Comparison of ENCODE assay signal across 7 cellular contexts in genomic region chr16:2520784-2521577, GRCh38. TPM values are rescaled to one million over a fixed set of nuclear protein-coding genes. Genes with fewer than 3 reads are reported as not detected.
DNase-seq lines count a peak whose midpoint lies in the region; ATAC-seq, FAIRE-seq and TF ChIP-seq lines count a peak whose summit lies in the region.

No MANE protein-coding gene starts in this region.

- peak overlapping the region; percentile 94 for H3K4me2 ChIP-seq in OCI-LY3 (ENCODE audit: low read length)

- no peaks in the 10 kb centered on the region for H3K27me3 Mint-ChIP-seq in activated naive CD4-positive, alpha-beta T cell treated with anti-CD3 and anti-CD28 coated beads, Interleukin-2, amount 10 ng/mL, durations not matched to agents 7 days and 5 days

- peaks cover 40% of the 10 kb centered on the region for H4K20me1 ChIP-seq in OCI-LY3 (ENCODE audit: insufficient read depth, low read length)

- peak; percentile 78 for DNase-seq in activated naive CD4-positive, alpha-beta T cell treated with anti-CD3 and anti-CD28 coated beads, Interleukin-2, amount 10 ng/mL, durations not matched to agents 7 days and 5 days
- DNase-seq in right atrium auricular region (ENCODE audit: low spot score) = no peak
- peak; percentile 72 for DNase-seq in sciatic nerve (ENCODE audit: low spot score)
- no peak for DNase-seq in OCI-M2 (lab: John Stamatoyannopoulos, UW; ENCODE audit: unreplicated experiment)
- no peak for DNase-seq in HTR-8/SVneo (ENCODE audit: insufficient read length, low spot score)

- TF ChIP-seq CTCF in OCI-LY3 (IDR thresholded peaks at IDR 0.05; ENCODE audit: low read depth, low read length) (no peak), right atrium auricular region (IDR thresholded peaks at IDR 0.05) (no peak)

- H3K27me3 ChIP-seq in OCI-LY3 (ENCODE audit: low read depth, low read length) = no peaks in the 10 kb centered on the region
- H3K27me3 ChIP-seq in right atrium auricular region = no peaks in the 10 kb centered on the region

- peaks cover 35% of the 10 kb centered on the region for H3K36me3 Mint-ChIP-seq in activated naive CD4-positive, alpha-beta T cell treated with anti-CD3 and anti-CD28 coated beads, Interleukin-2, amount 10 ng/mL, durations not matched to agents 7 days and 5 days

- peaks cover 15% of the 10 kb centered on the region for H3K36me3 ChIP-seq in OCI-LY3 (replicated peaks; ENCODE audit: low read depth, low read length)
- peaks cover 19% of the 10 kb centered on the region for H3K36me3 ChIP-seq in right atrium auricular region

- FAIRE-seq in HTR-8/SVneo (lab: Jason Lieb, UNC) = no peak

- intact Hi-C loops in sciatic nerve (cut with DNase I) = no loop called here

- peaks cover 22% of the 10 kb centered on the region for H3K4me1 ChIP-seq in OCI-LY3 (ENCODE audit: low read length)
- peaks cover 0 to 50% of the 10 kb centered on the region in 2 donors for H3K4me1 ChIP-seq in right atrium auricular region

- H3K79me2 ChIP-seq in OCI-LY3 (ENCODE audit: low read length) = peaks cover 48% of the 10 kb centered on the region

- H3K4me3 Mint-ChIP-seq in activated naive CD4-positive, alpha-beta T cell treated with anti-CD3 and anti-CD28 coated beads, Interleukin-2, amount 10 ng/mL, durations not matched to agents 7 days and 5 days = peak overlapping the region; percentile 88

- H3K9ac ChIP-seq in OCI-LY3 (ENCODE audit: low read length) = peak overlapping the region; percentile 62

- H3K9me3 ChIP-seq in OCI-LY3 (ENCODE audit: insufficient read depth, low read length) = no peaks in the 10 kb centered on the region
- H3K9me3 ChIP-seq in right atrium auricular region = no peaks in the 10 kb centered on the region

- peaks cover 46% of the 10 kb centered on the region for H3K4me1 Mint-ChIP-seq in activated naive CD4-positive, alpha-beta T cell treated with anti-CD3 and anti-CD28 coated beads, Interleukin-2, amount 10 ng/mL, durations not matched to agents 7 days and 5 days

- H3K27ac ChIP-seq in OCI-LY3 (ENCODE audit: low read length) (no peak overlapping the region), right atrium auricular region (peak overlapping the region; percentile 83 to 98)

- H3K4me3 ChIP-seq in OCI-LY3 (ENCODE audit: low read length) = peak overlapping the region; percentile 95
- H3K4me3 ChIP-seq in right atrium auricular region = peak overlapping the region; percentile 70 to 71

- ATAC-seq in GM19468 (IDR thresholded peaks at IDR 0.05; ENCODE audit: extremely low read depth, unreplicated experiment) = peak; percentile 36
- ATAC-seq in sciatic nerve = peak; percentile 3

- peak overlapping the region; percentile 97 for H3K27ac Mint-ChIP-seq in activated naive CD4-positive, alpha-beta T cell treated with anti-CD3 and anti-CD28 coated beads, Interleukin-2, amount 10 ng/mL, durations not matched to agents 7 days and 5 days

- CTCF ChIA-PET in activated naive CD4-positive, alpha-beta T cell treated with anti-CD3 and anti-CD28 coated beads, Interleukin-2, amount 10 ng/mL, durations not matched to agents 7 days and 5 days (lab: Charles Lee) = interaction anchor here (1.6 kb wide), 1 partner anchor 11 kb away, joined by 7 read pairs; the partner anchor contains the start of gene CEMP1

- H3K9me3 Mint-ChIP-seq in activated naive CD4-positive, alpha-beta T cell treated with anti-CD3 and anti-CD28 coated beads, Interleukin-2, amount 10 ng/mL, durations not matched to agents 7 days and 5 days = no peaks in the 10 kb centered on the region

- no peak overlapping the region for H2AFZ ChIP-seq in OCI-LY3 (ENCODE audit: low read depth, low read length)

RNA-seq across cellular contexts. Expression of gene AMDHD2, which starts 0.8 kb away (rescaled TPM):
- total RNA-seq in right atrium auricular region (10 to 100 TPM; 10.6 to 12.6 TPM), sciatic nerve (38.5 TPM)

RNA-seq across cellular contexts. Expression of gene ATP6V0C, which starts 7.2 kb away (rescaled TPM):
- total RNA-seq in right atrium auricular region = 100 to 1,000 TPM in 1 of 2 donors, 10 to 100 TPM in 1; 63.7 to 107 TPM
- total RNA-seq in sciatic nerve = 134 TPM

RNA-seq across cellular contexts. Expression of gene CEMP1, which starts 10.2 kb away (rescaled TPM):
- total RNA-seq in right atrium auricular region = 1 to 10 TPM in 1 of 2 donors, not detected in 1; 1.5 TPM
- not detected for total RNA-seq in sciatic nerve

RNA-seq across cellular contexts. Expression of gene PDPK1, which starts 16.8 kb away (rescaled TPM):
- total RNA-seq in right atrium auricular region = 10 to 100 TPM; 25.0 to 29.5 TPM
- 46.3 TPM for total RNA-seq in sciatic nerve

RNA-seq across cellular contexts. Expression of gene TBC1D24, which starts 46.1 kb away (rescaled TPM):
- total RNA-seq in right atrium auricular region (10 to 100 TPM in 1 of 2 donors, 1 to 10 TPM in 1; 9.6 to 10.5 TPM), sciatic nerve (15.4 TPM)

Comparison
In these comparisons a context has a peak if more than half of its experiments do, and no peak if none do; other contexts are left out.
1. DNase-seq: peak in activated naive CD4-positive, alpha-beta T cell treated with anti-CD3 and anti-CD28 coated beads, Interleukin-2, amount 10 ng/mL, durations not matched to agents 7 days and 5 days (single experiment) and sciatic nerve (single experiment); none in right atrium auricular region (single experiment), OCI-M2 (single experiment) and HTR-8/SVneo (single experiment).